In the genomic region with DNA sequence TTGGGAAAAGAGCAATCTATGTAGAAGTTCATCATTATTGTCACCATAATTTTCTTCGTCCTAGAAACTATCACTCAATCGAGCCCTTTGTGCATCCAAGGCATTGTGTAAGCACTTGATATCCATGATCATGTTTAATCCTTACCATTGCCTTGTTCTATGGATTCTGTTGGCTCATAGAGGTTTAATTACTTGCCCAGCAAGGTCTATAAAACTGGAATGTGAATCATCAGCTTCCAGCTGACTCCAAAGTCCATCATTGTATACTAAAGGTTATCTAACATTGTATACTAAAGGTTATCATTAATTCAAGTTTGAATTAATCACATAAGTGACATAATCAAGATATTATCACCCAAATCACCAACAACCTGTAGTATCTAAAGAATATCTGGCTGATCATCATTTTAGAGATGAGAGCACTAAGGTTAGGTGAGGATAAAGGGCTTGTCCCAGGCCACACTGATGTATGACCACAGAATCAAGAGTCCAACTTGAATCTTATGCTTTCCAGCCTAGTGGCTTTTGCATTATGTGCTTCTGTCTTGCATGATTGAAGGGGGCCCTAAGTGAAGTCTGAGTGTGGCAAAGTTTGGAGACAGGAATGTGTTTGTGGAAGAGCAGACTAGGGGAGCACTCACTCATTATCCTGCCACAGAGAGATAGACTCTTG, we compare ENCODE assay signal across 23 cellular contexts.
DNase-seq lines count a peak whose midpoint lies in the region; ATAC-seq, FAIRE-seq and TF ChIP-seq lines count a peak whose summit lies in the region.
"Had no signal": no experiment of that assay in that cellular context is flagged by ENCODE, and none has a peak within 500 bp of the region (broad histone marks: within the 10 kb centered on the region; RNA-seq: fewer than 3 reads in every experiment).

No MANE protein-coding gene starts in this region.

- CTCF ChIA-PET in RWPE1 (lab: Yijun Ruan, JAX) = no interaction called here
- CTCF ChIA-PET in MCF 10A (lab: Yijun Ruan, JAX) = no interaction called here

- no TSS peak for BruUV-seq in MCF 10A (replicated peaks; lab: Mats Ljungman, UMichigan)

- H3K4me1 ChIP-seq in small intestine (ENCODE audit: control insufficient read depth in 2 of 2, insufficient read depth in 1 of 2, low read depth in 1 of 2, low read length in 1 of 2) (no peaks in the 10 kb centered on the region), thyroid gland (no peaks in the 10 kb centered on the region)
- H3K4me1 ChIP-seq: A549 had no signal

- H3K27me3 ChIP-seq in small intestine (ENCODE audit: control insufficient read depth in 2 of 2, insufficient read depth in 2 of 2, low read length in 2 of 2) (no peaks in the 10 kb centered on the region), thyroid gland (no peaks in the 10 kb centered on the region)

- H3K36me3 ChIP-seq in small intestine (ENCODE audit: control insufficient read depth in 2 of 2, insufficient read depth in 2 of 2, low read length in 2 of 2) = no peaks in the 10 kb centered on the region
- H3K36me3 ChIP-seq in thyroid gland = no peaks in the 10 kb centered on the region
- H3K36me3 ChIP-seq: BLaER1 treated with 17β-estradiol and CSF1 and Interleukin-3, amounts not matched to agents 10 nM and 100 nM had no signal

- peak; percentile 90 for FAIRE-seq in small intestine (lab: Jason Lieb, UNC)
- FAIRE-seq: A549, D721Med, G401.6, GM12891, GM19239 had no signal

- TF ChIP-seq CTCF in neural crest cell (conservative IDR thresholded peaks at IDR 0.05) = no peak
- no peak for TF ChIP-seq CTCF in RWPE1 (conservative IDR thresholded peaks at IDR 0.05; ENCODE audit: low read depth)
- TF ChIP-seq CTCF in thyroid gland (IDR thresholded peaks at IDR 0.05) = no peak
- TF ChIP-seq CTCF in MCF 10A (IDR thresholded peaks at IDR 0.05; ENCODE audit: unreplicated experiment) = no peak

- peak; percentile 62 for DNase-seq in LoVo (ENCODE audit: low spot score)
- DNase-seq in left colon = no peak
- DNase-seq in neural crest cell (ENCODE audit: low read depth, low spot score) = no peak
- DNase-seq in small intestine = peak; percentile 93
- no peak for DNase-seq in RWPE1 (ENCODE audit: low spot score)
- no peak for DNase-seq in thyroid gland
- DNase-seq in MCF 10A (ENCODE audit: unreplicated experiment) = no peak
- DNase-seq: AML-193; Caco-2; Calu3; CD4-positive, alpha-beta T cell; CD8-positive, alpha-beta T cell; DMS79 treated with DMSO at 0.1 percent for 48 hours; GF-D8 had no signal

- H3K27ac Mint-ChIP-seq in neural crest cell (ENCODE audit: unreplicated experiment) = peak overlapping the region; percentile 39
- no peak overlapping the region for H3K27ac Mint-ChIP-seq in MCF 10A (ENCODE audit: low read depth, unreplicated experiment)
- H3K27ac Mint-ChIP-seq: B cell; CD4-positive, alpha-beta T cell; CD8-positive, alpha-beta T cell had no signal

- H3K4me3 ChIP-seq in small intestine (ENCODE audit: low read depth in 1 of 2, low read length in 2 of 2) (no peak overlapping the region), thyroid gland (replicated peaks in 1 of 3) (no peak overlapping the region)
- H3K4me3 ChIP-seq: A549; BLaER1 treated with 17β-estradiol and CSF1 and Interleukin-3, amounts not matched to agents 10 nM and 100 nM had no signal

- 20 to 63% (median 39%) methylated on average over 2 of the region's 2 CpGs for WGBS in small intestine, 3 donors
- WGBS in thyroid gland, 2 donors = 88 to 98% methylated on average over 2 of the region's 2 CpGs

- H3K9me3 ChIP-seq in small intestine (ENCODE audit: control insufficient read depth, low read depth) (no peaks in the 10 kb centered on the region), thyroid gland (no peaks in the 10 kb centered on the region)
- H3K9me3 ChIP-seq: A549; BLaER1 treated with 17β-estradiol and CSF1 and Interleukin-3, amounts not matched to agents 10 nM and 100 nM; Caco-2 had no signal

- H3K4me1 Mint-ChIP-seq in neural crest cell (peaks cover 16% of the 10 kb centered on the region), MCF 10A (ENCODE audit: insufficient read depth, unreplicated experiment) (no peaks in the 10 kb centered on the region)
- H3K4me1 Mint-ChIP-seq: B cell had no signal

- H3K4me3 Mint-ChIP-seq in neural crest cell = no peak overlapping the region
- H3K4me3 Mint-ChIP-seq in MCF 10A (ENCODE audit: unreplicated experiment) = no peak overlapping the region
- H3K4me3 Mint-ChIP-seq: B cell; CD4-positive, alpha-beta T cell; CD8-positive, alpha-beta T cell had no signal

- peak; percentile 99 for ATAC-seq in left colon
- ATAC-seq: A549; CD8-positive, alpha-beta T cell had no signal

- H3K36me3 Mint-ChIP-seq in neural crest cell (ENCODE audit: low read depth) = no peaks in the 10 kb centered on the region
- no peaks in the 10 kb centered on the region for H3K36me3 Mint-ChIP-seq in MCF 10A (ENCODE audit: insufficient read depth, unreplicated experiment)
- H3K36me3 Mint-ChIP-seq: CD8-positive, alpha-beta T cell had no signal

- H3K9me3 Mint-ChIP-seq in neural crest cell (peaks cover 2% of the 10 kb centered on the region), MCF 10A (ENCODE audit: unreplicated experiment) (peaks cover 12% of the 10 kb centered on the region)
- H3K9me3 Mint-ChIP-seq: CD4-positive, alpha-beta T cell; CD8-positive, alpha-beta T cell had no signal

- no peak for TF ChIP-seq POLR2A in thyroid gland (IDR thresholded peaks at IDR 0.05)

- intact Hi-C loops in left colon (cut with DNase I, micrococcal nuclease) = no loop called here
- intact Hi-C loops in thyroid gland (cut with DNase I) = no loop called here
- intact Hi-C loops in MCF 10A (cut with micrococcal nuclease) = no loop called here

- POLR2A ChIA-PET in RWPE1 (lab: Yijun Ruan, JAX; ENCODE audit: low non-redundant PET) = no interaction called here
- POLR2A ChIA-PET in MCF 10A (lab: Yijun Ruan, JAX) = no interaction called here

- H3K27ac ChIP-seq in small intestine (ENCODE audit: low read depth in 1 of 2, low read length in 1 of 2) (no peak overlapping the region), RWPE1 (no peak overlapping the region), thyroid gland (no peak overlapping the region)
- H3K27ac ChIP-seq: 22Rv1; A549; BLaER1 treated with 17β-estradiol and CSF1 and Interleukin-3, amounts not matched to agents 10 nM and 100 nM; C4-2B had no signal

- H3K27me3 Mint-ChIP-seq in neural crest cell (ENCODE audit: low read depth) (peaks cover 6% of the 10 kb centered on the region), MCF 10A (ENCODE audit: insufficient read depth, unreplicated experiment) (no peaks in the 10 kb centered on the region)
- H3K27me3 Mint-ChIP-seq: B cell; CD4-positive, alpha-beta T cell had no signal

Comparison
In these comparisons a context has a peak if more than half of its experiments do, and no peak if none do; other contexts are left out.
1. DNase-seq: peak in LoVo (single experiment) and small intestine (single experiment); none in left colon (0 of 2), neural crest cell (single experiment), RWPE1 (single experiment), thyroid gland (0 of 2) and MCF 10A (single experiment).